ENCODE assay signal across 20 cellular contexts in the genomic region with DNA sequence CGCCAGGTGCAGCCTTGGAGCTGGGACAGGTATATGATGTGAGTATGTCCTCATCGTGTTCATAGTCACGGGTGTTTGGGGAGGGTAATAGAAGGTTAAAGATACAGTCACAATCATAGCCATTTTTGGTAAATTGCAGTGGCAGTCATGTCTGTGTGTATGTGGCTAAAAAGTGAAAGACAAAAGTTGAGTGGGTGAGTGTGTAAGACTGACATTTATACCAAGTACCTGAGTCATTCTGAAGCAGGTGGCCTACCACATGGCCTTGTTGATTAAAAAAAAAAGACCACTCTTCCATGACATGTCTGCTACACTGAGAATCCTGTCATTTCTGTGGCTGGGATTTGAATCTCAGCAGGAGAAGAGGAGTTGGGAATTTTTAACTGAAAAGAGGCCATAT.
"Had no signal": no experiment of that assay in that cellular context is flagged by ENCODE, and none has a peak within 500 bp of the region (broad histone marks: within the 10 kb centered on the region; RNA-seq: fewer than 3 reads in every experiment).

No MANE protein-coding gene starts in this region.

- H3K9me3 ChIP-seq: SK-N-SH had no signal

- H3K27ac ChIP-seq: KMS-11, RWPE1 had no signal

- DNase-seq: Kasumi-1; MM.1S; NCI-H1092 treated with DMSO at 0.1 percent for 48 hours; NCI-H1436; NCI-H187; NCI-H2029; NCI-H2081 treated with DMSO at 0.1 percent for 48 hours; NCI-H2227 treated with DMSO at 0.1 percent for 48 hours; NCI-H524; NCI-H526 treated with DMSO at 0.1 percent for 48 hours; NCI-H774; NK-92 treated with Interleukin-12 subunit alpha and Interleukin-12 subunit beta, amount 100 ng/mL, for 24 hours; PC-3; SHP77; SK-N-SH had no signal

- H3K4me3 Mint-ChIP-seq: IgD-negative memory B cell had no signal

- H3K27me3 Mint-ChIP-seq: IgD-negative memory B cell had no signal

- H3K4me1 Mint-ChIP-seq: IgD-negative memory B cell had no signal

- H3K4me2 ChIP-seq: KMS-11, SK-N-SH had no signal

- H3K9ac ChIP-seq: KMS-11, SK-N-SH had no signal

- FAIRE-seq: K562 had no signal

- ATAC-seq: K562, Panc1, PC-3 had no signal

- H3K4me3 ChIP-seq: K562 had no signal

- H3K27ac Mint-ChIP-seq: IgD-negative memory B cell had no signal
